23 cellular contexts compared by ENCODE assay signal in the genomic region with DNA sequence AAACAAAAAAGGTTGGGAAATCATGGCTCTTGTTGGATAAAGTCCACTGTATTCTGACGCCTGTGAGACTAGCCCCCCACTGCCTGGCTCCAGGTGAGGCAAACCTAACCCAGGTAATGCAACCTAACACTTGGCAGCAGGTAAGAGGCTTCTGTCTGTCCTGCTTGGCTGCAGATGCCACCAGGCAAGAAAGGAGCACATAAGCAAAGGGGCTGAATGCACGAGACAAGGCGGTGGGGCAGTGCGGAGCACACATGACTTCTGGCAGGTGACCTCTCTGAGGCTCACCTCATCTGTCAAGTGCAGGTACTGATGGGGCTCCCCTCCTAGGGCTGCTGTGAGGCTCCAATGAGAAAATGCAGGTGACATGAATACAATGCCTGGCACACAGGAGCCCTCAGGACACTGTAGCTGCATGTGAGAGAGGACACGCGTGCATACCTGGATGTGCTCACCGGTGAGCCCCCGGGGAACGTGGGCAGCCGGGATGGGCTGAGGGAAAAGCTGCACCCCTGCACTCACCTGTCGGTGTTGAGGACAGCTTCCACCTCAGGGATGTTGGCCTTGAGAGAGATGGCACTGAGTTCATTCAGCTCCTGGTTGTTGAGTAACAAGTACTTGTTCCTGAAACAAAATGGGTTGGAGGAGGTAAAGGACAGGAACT. TPM values are rescaled to one million over a fixed set of nuclear protein-coding genes. Genes with fewer than 3 reads are reported as not detected.
DNase-seq lines count a peak whose midpoint lies in the region; ATAC-seq, FAIRE-seq and TF ChIP-seq lines count a peak whose summit lies in the region.
"Had no signal": no experiment of that assay in that cellular context is flagged by ENCODE, and none has a peak within 500 bp of the region (broad histone marks: within the 10 kb centered on the region; RNA-seq: fewer than 3 reads in every experiment).

No MANE protein-coding gene starts in this region.

- H3K4me3 Mint-ChIP-seq in activated naive CD4-positive, alpha-beta T cell treated with anti-CD3 and anti-CD28 coated beads for 36 hours = no peak overlapping the region
- H3K4me3 Mint-ChIP-seq: naive B cell, WTC11 had no signal

- peaks cover 97% of the 10 kb centered on the region for H3K36me3 ChIP-seq in RWPE2 (ENCODE audit: low read depth)
- peaks cover 63 to 72% of the 10 kb centered on the region in 2 donors for H3K36me3 ChIP-seq in kidney (ENCODE audit: control insufficient read depth in 1 of 2, insufficient read depth in 2 of 2, low read length in 2 of 2)

- DNase-seq in activated naive CD4-positive, alpha-beta T cell treated with anti-CD3 and anti-CD28 coated beads for 36 hours = peak; percentile 3
- no peak for DNase-seq in activated naive CD4-positive, alpha-beta T cell (lab: John Stamatoyannopoulos, UW)
- peak; percentile 69 for DNase-seq in RWPE2 (ENCODE audit: low spot score)
- DNase-seq in left ventricle myocardium superior = peak; percentile 24
- peak; percentile 33 for DNase-seq in sciatic nerve (ENCODE audit: low spot score)
- no peak for DNase-seq in EL
- no peak for DNase-seq in kidney
- DNase-seq: central memory CD4-positive, alpha-beta T cell; erythroblast; mesenchymal stem cell; naive B cell; NCI-H1092; NCI-H2029 treated with DMSO at 0.1 percent for 48 hours; NCI-H345; NCI-H82; T1000 had no signal

- no peak for TF ChIP-seq CTCF in RWPE2 (IDR thresholded peaks at IDR 0.05; ENCODE audit: poor library complexity, severe bottlenecking)
- TF ChIP-seq CTCF in kidney (IDR thresholded peaks at IDR 0.05; ENCODE audit: borderline replicate concordance, extremely low read depth, insufficient read depth) = no peak

- H3K4me3 ChIP-seq in RWPE2 (ENCODE audit: severe bottlenecking) (no peak overlapping the region), kidney (ENCODE audit: low read length in 2 of 2) (no peak overlapping the region)
- H3K4me3 ChIP-seq: pancreas, suprapubic skin had no signal

- H3K9ac ChIP-seq in kidney (ENCODE audit: low read length in 2 of 2) = no peak overlapping the region

- intact Hi-C loops in activated naive CD4-positive, alpha-beta T cell treated with anti-CD3 and anti-CD28 coated beads for 36 hours (cut with micrococcal nuclease) = no loop called here
- intact Hi-C loops in left ventricle myocardium superior (cut with micrococcal nuclease) = no loop called here
- intact Hi-C loops in sciatic nerve (cut with DNase I) = no loop called here
- intact Hi-C loops in kidney (cut with DNase I) = no loop called here

- H3K27ac ChIP-seq in RWPE2 (ENCODE audit: poor library complexity, severe bottlenecking) = no peak overlapping the region
- H3K27ac ChIP-seq in kidney (ENCODE audit: low read depth in 2 of 2, low read length in 2 of 2) = no peak overlapping the region
- H3K27ac ChIP-seq: HL-60, suprapubic skin had no signal

- CTCF ChIA-PET in activated naive CD4-positive, alpha-beta T cell treated with anti-CD3 and anti-CD28 coated beads for 36 hours (lab: Charles Lee) = no interaction called here

- no peak for ATAC-seq in RWPE2 (ENCODE audit: low read depth)
- ATAC-seq in left ventricle myocardium superior = no peak
- no peak for ATAC-seq in sciatic nerve
- ATAC-seq in HG02759 (IDR thresholded peaks at IDR 0.05; ENCODE audit: unreplicated experiment) = no peak
- ATAC-seq: WTC11 had no signal

- H3K9me3 ChIP-seq in RWPE2 (ENCODE audit: severe bottlenecking) (no peaks in the 10 kb centered on the region), kidney (ENCODE audit: control insufficient read depth in 1 of 2, low read length in 2 of 2) (no peaks in the 10 kb centered on the region)
- H3K9me3 ChIP-seq: pancreas, suprapubic skin had no signal

- H3K9me3 Mint-ChIP-seq in activated naive CD4-positive, alpha-beta T cell treated with anti-CD3 and anti-CD28 coated beads for 36 hours = no peaks in the 10 kb centered on the region
- H3K9me3 Mint-ChIP-seq: activated T-helper 2 cell treated with anti-CD3 and anti-CD28 coated beads, Interferon-gamma antibody, Interleukin-2, Interleukin-4, amounts not matched to agents 10 μg/mL and 5 μg/mL and 100 μg/mL, durations not matched to agents 14 hours and 24 hours and 36 hours; naive B cell; WTC11 had no signal

- H3K4me1 ChIP-seq in RWPE2 (ENCODE audit: insufficient read depth, poor library complexity, severe bottlenecking) (no peaks in the 10 kb centered on the region), kidney (ENCODE audit: control insufficient read depth in 1 of 2, insufficient read depth in 1 of 2, low read depth in 1 of 2, low read length in 2 of 2) (peaks cover 0 to 4% of the 10 kb centered on the region in 2 donors)
- H3K4me1 ChIP-seq: pancreas had no signal

- H3K36me3 Mint-ChIP-seq in activated naive CD4-positive, alpha-beta T cell treated with anti-CD3 and anti-CD28 coated beads for 36 hours (ENCODE audit: low read depth) = peaks cover 26% of the 10 kb centered on the region

- H3K27me3 ChIP-seq in RWPE2 (ENCODE audit: insufficient read depth, poor library complexity, severe bottlenecking) = no peaks in the 10 kb centered on the region
- H3K27me3 ChIP-seq: pancreas, suprapubic skin had no signal

- no peak for FAIRE-seq in kidney (lab: Jason Lieb, UNC)
- FAIRE-seq: keratinocyte, pancreas had no signal

- no peak overlapping the region for H3K27ac Mint-ChIP-seq in activated naive CD4-positive, alpha-beta T cell treated with anti-CD3 and anti-CD28 coated beads for 36 hours

- H3K27me3 Mint-ChIP-seq in activated naive CD4-positive, alpha-beta T cell treated with anti-CD3 and anti-CD28 coated beads for 36 hours (ENCODE audit: low read depth) = no peaks in the 10 kb centered on the region
- H3K27me3 Mint-ChIP-seq: naive B cell had no signal

- no peaks in the 10 kb centered on the region for H3K4me1 Mint-ChIP-seq in activated naive CD4-positive, alpha-beta T cell treated with anti-CD3 and anti-CD28 coated beads for 36 hours (ENCODE audit: low read depth)
- H3K4me1 Mint-ChIP-seq: WTC11 had no signal

RNA-seq across cellular contexts. Expression of a gene that starts 54.1 kb away (rescaled TPM):
- total RNA-seq in activated naive CD4-positive, alpha-beta T cell treated with anti-CD3 and anti-CD28 coated beads for 36 hours = under 1 TPM; 0.20 to 0.86 TPM
- total RNA-seq in left ventricle myocardium superior = 297 TPM
- 5.6 TPM for total RNA-seq in sciatic nerve
- 0.76 TPM for total RNA-seq in kidney
- polyA plus RNA-seq in kidney (ENCODE audit: insufficient read depth, low read depth, low replicate concordance) = 3.7 TPM

RNA-seq across cellular contexts. Expression of a gene that starts 54.2 kb away (rescaled TPM):
- total RNA-seq in activated naive CD4-positive, alpha-beta T cell treated with anti-CD3 and anti-CD28 coated beads for 36 hours = 10 to 100 TPM; 84.3 to 86.0 TPM
- total RNA-seq in left ventricle myocardium superior = 18.6 TPM
- 17.5 TPM for total RNA-seq in sciatic nerve
- total RNA-seq in kidney = 54.9 TPM
- 71.5 TPM for polyA plus RNA-seq in kidney (ENCODE audit: insufficient read depth, low read depth, low replicate concordance)

Comparison
In these comparisons a context has a peak if more than half of its experiments do, and no peak if none do; other contexts are left out.
1. DNase-seq: peak in activated naive CD4-positive, alpha-beta T cell treated with anti-CD3 and anti-CD28 coated beads for 36 hours (single experiment), RWPE2 (single experiment), left ventricle myocardium superior (single experiment) and sciatic nerve (single experiment); none in activated naive CD4-positive, alpha-beta T cell (0 of 4), EL (single experiment) and kidney (single experiment).
2. RNA of a gene that starts 54.1 kb away (total RNA-seq): 297 TPM in left ventricle myocardium superior (single experiment); 5.6 TPM in sciatic nerve (single experiment), 0.20 to 0.86 TPM in activated naive CD4-positive, alpha-beta T cell treated with anti-CD3 and anti-CD28 coated beads for 36 hours and 0.76 TPM in kidney (single experiment); every median in the first group is over 10 times any median in the second.